ENCODE assay signal across 8 cellular contexts in genomic region chr3:10116138-10116460, GRCh38. TPM values are rescaled to one million over a fixed set of nuclear protein-coding genes. Genes with fewer than 3 reads are reported as not detected.
DNase-seq lines count a peak whose midpoint lies in the region; ATAC-seq and TF ChIP-seq lines count a peak whose summit lies in the region.

No MANE protein-coding gene starts in this region.

- H3K27ac ChIP-seq in WERI-Rb-1, result peak overlapping the region; percentile 73
- H3K27ac ChIP-seq in psoas muscle, result no peak overlapping the region

- DNase-seq in NCI-H1092 treated with DMSO at 0.1 percent for 48 hours (lab: John Stamatoyannopoulos, UW) (peak; percentile 20), NCI-H1092 (lab: John Stamatoyannopoulos, UW) (no peak), WERI-Rb-1 (no peak), foreskin melanocyte (peak; percentile 43), psoas muscle (no peak), NCI-H187 treated with DMSO at 0.1 percent for 48 hours (lab: John Stamatoyannopoulos, UW) (no peak), NK-92 (lab: John Stamatoyannopoulos, UW; ENCODE audit: unreplicated experiment) (no peak)

- 0% methylated on average over 10 of the region's 10 CpGs for WGBS in psoas muscle, 3 donors

- no peaks in the 10 kb centered on the region for H3K27me3 ChIP-seq in WERI-Rb-1 (ENCODE audit: insufficient read depth, low read depth, severe bottlenecking)
- no peaks in the 10 kb centered on the region for H3K27me3 ChIP-seq in psoas muscle (ENCODE audit: insufficient read depth in 3 of 3, low read length in 2 of 3)

- intact Hi-C loops in psoas muscle (cut with DNase I), result loop anchor here (5.0 kb wide), 1 partner anchor 89 kb away; the partner anchor contains the start of gene FANCD2 (in 2 of the 2)

- peaks cover 9% of the 10 kb centered on the region for H3K4me1 ChIP-seq in psoas muscle

- ATAC-seq in HG03159 (IDR thresholded peaks at IDR 0.05; ENCODE audit: unreplicated experiment) (peak; percentile 19), psoas muscle (peak in 1 of 4 donors; percentile 10)

- H3K4me3 ChIP-seq in WERI-Rb-1 (ENCODE audit: low read depth, low read length), result peak overlapping the region; percentile 88
- H3K4me3 ChIP-seq in psoas muscle, result peak overlapping the region; percentile 71

- TF ChIP-seq CTCF in WERI-Rb-1 (IDR thresholded peaks at IDR 0.05; ENCODE audit: low read depth, low read length) (no peak), psoas muscle (IDR thresholded peaks at IDR 0.05) (no peak)

- H3K36me3 ChIP-seq in WERI-Rb-1 (peaks cover 34% of the 10 kb centered on the region), psoas muscle (ENCODE audit: insufficient read depth in 1 of 2, low read depth in 1 of 2) (peaks cover 2 to 24% of the 10 kb centered on the region in 2 donors)

- H3K9me3 ChIP-seq in WERI-Rb-1 (ENCODE audit: severe bottlenecking) (no peaks in the 10 kb centered on the region), psoas muscle (no peaks in the 10 kb centered on the region)

RNA-seq across cellular contexts. Expression of gene BRK1, which starts 0.6 kb away (rescaled TPM):
- total RNA-seq in psoas muscle, result 10 to 100 TPM; 73.8 to 82.7 (median 78.9) TPM
- 100 to 1,000 TPM; 117 to 164 (median 156) TPM for polyA plus RNA-seq in psoas muscle

RNA-seq across cellular contexts. Expression of gene FANCD2OS, which starts 8.0 kb away (rescaled TPM):
- total RNA-seq in psoas muscle, result not detected
- not detected for polyA plus RNA-seq in psoas muscle

RNA-seq across cellular contexts. Expression of gene VHL, which starts 25.5 kb away (rescaled TPM):
- total RNA-seq in psoas muscle, result 10 to 100 TPM; 13.5 to 18.2 (median 16.6) TPM
- 10 to 100 TPM in 2 of 3 donors, 1 to 10 TPM in 1; 9.7 to 18.3 (median 13.0) TPM for polyA plus RNA-seq in psoas muscle

RNA-seq across cellular contexts. Expression of gene IRAK2, which starts 48.6 kb away (rescaled TPM):
- total RNA-seq in psoas muscle, result 10 to 100 TPM in 2 of 4 donors, 1 to 10 TPM in 2; 3.9 to 21.3 (median 12.8) TPM
- polyA plus RNA-seq in psoas muscle, result 10 to 100 TPM in 1 of 3 donors, 1 to 10 TPM in 2; 5.9 to 11.7 (median 9.1) TPM

Comparison
In these comparisons a context has a peak if more than half of its experiments do, and no peak if none do; other contexts are left out.
1. DNase-seq: peak in NCI-H1092 treated with DMSO at 0.1 percent for 48 hours (single experiment) and foreskin melanocyte (single experiment); none in NCI-H1092 (single experiment), WERI-Rb-1 (single experiment), psoas muscle (0 of 2), NCI-H187 treated with DMSO at 0.1 percent for 48 hours (single experiment) and NK-92 (single experiment).